ENCODE assay signal across 8 cellular contexts in genomic region chr1:113042336-113043143, GRCh38. TPM values are rescaled to one million over a fixed set of nuclear protein-coding genes. Genes with fewer than 3 reads are reported as not detected.
DNase-seq lines count a peak whose midpoint lies in the region; ATAC-seq and TF ChIP-seq lines count a peak whose summit lies in the region.

No MANE protein-coding gene starts in this region.

- peaks cover 2% of the 10 kb centered on the region for H3K27me3 Mint-ChIP-seq in dendritic cell treated with granulocyte-macrophage colony-stimulating factor and Interleukin-4, amounts not matched to agents 40 ng/mL and 50 ng/mL, for 4 days

- TF ChIP-seq EP300 in Ishikawa (IDR thresholded peaks at IDR 0.05; ENCODE audit: borderline replicate concordance): no peak

- no peaks in the 10 kb centered on the region for H3K36me3 Mint-ChIP-seq in dendritic cell treated with granulocyte-macrophage colony-stimulating factor and Interleukin-4, amounts not matched to agents 40 ng/mL and 50 ng/mL, for 4 days (ENCODE audit: low read depth)

- in situ Hi-C loops in Caki2 (cut with HindIII; ENCODE audit: low pct_unique_long_range_greater_than_20kb, low sequenced_read_pairs): no loop called here

- peak overlapping the region; percentile 76 for H3K27ac ChIP-seq in layer of hippocampus (ENCODE audit: low read depth, low read length)

- peak; percentile 95 for TF ChIP-seq RAD21 in Ishikawa (IDR thresholded peaks at IDR 0.05; ENCODE audit: low read depth)

- no peak overlapping the region for H3K4me3 Mint-ChIP-seq in dendritic cell treated with granulocyte-macrophage colony-stimulating factor and Interleukin-4, amounts not matched to agents 40 ng/mL and 50 ng/mL, for 4 days

- peak; percentile 85 for DNase-seq in Caki2 (ENCODE audit: low read depth)
- peak; percentile 75 for DNase-seq in SK-N-DZ (ENCODE audit: low spot score)
- DNase-seq in stimulated activated CD4-positive, alpha-beta T cell treated with anti-CD3 and anti-CD28 coated beads, Interleukin-1b, Interleukin-23, amount 100 ng/mL, for 48 hours: peak; percentile 10
- no peak for DNase-seq in central memory CD4-positive, alpha-beta T cell

- no peaks in the 10 kb centered on the region for H3K27me3 ChIP-seq in layer of hippocampus (ENCODE audit: control insufficient read depth, insufficient read depth, low read length)

- intact Hi-C loops in dendritic cell treated with granulocyte-macrophage colony-stimulating factor and Interleukin-4, amounts not matched to agents 40 ng/mL and 50 ng/mL, for 4 days (cut with micrococcal nuclease): loop anchor here (1.0 to 2.0 kb wide), 4 partner anchors 86 to 324 kb away; partner anchors contain the start of gene SLC16A1

- peak; percentile 81 for ATAC-seq in GM19463 (IDR thresholded peaks at IDR 0.05; ENCODE audit: unreplicated experiment)

- H3K4me1 Mint-ChIP-seq in dendritic cell treated with granulocyte-macrophage colony-stimulating factor and Interleukin-4, amounts not matched to agents 40 ng/mL and 50 ng/mL, for 4 days (ENCODE audit: low read depth): peaks cover 42% of the 10 kb centered on the region

- no peaks in the 10 kb centered on the region for H3K9me3 Mint-ChIP-seq in dendritic cell treated with granulocyte-macrophage colony-stimulating factor and Interleukin-4, amounts not matched to agents 40 ng/mL and 50 ng/mL, for 4 days

- H3K27ac Mint-ChIP-seq in dendritic cell treated with granulocyte-macrophage colony-stimulating factor and Interleukin-4, amounts not matched to agents 40 ng/mL and 50 ng/mL, for 4 days: peak overlapping the region; percentile 80

TF ChIP-seq in Ishikawa, 13 proteins besides CTCF, POLR2A, EP300 and RAD21:
- TF ChIP-seq CREB1 (IDR thresholded peaks at IDR 0.05; ENCODE audit: low read depth): no peak

RNA-seq across cellular contexts. Expression of gene LRIG2, which starts 30.5 kb away (rescaled TPM):
- total RNA-seq in Caki2 (2014; rRNA removed; shearing (Covaris generic); ENCODE audit: low replicate concordance): 2.7 and 3.2 TPM in 2 replicates
- 6.5 and 6.7 TPM in 2 replicates for polyA plus RNA-seq in SK-N-DZ (2014; cell fraction: cytosol; rRNA removed)
- polyA plus RNA-seq in SK-N-DZ (2014; cell fraction: nucleus; rRNA removed): 14.6 and 14.9 TPM in 2 replicates
